24 cellular contexts compared by ENCODE assay signal in genomic region chr18:57579928-57580327, GRCh38. TPM values are rescaled to one million over a fixed set of nuclear protein-coding genes. Genes with fewer than 3 reads are reported as not detected.
A peak's percentile ranks its signal among the peaks of the same experiment; 100 is the strongest.
DNase-seq lines count a peak whose midpoint lies in the region; ATAC-seq, FAIRE-seq and TF ChIP-seq lines count a peak whose summit lies in the region.
"Had no signal": no experiment of that assay in that cellular context is flagged by ENCODE, and none has a peak within 500 bp of the region (broad histone marks: within the 10 kb centered on the region; RNA-seq: fewer than 3 reads in every experiment).

No MANE protein-coding gene starts in this region.

- SMC1A ChIA-PET in GM12878 (lab: Charles Lee; ENCODE audit: uncharacterized antibody, unreplicated experiment): interaction anchor here (0.7 to 2.7 kb wide), 3 partner anchors 9 to 18 kb away, joined by 3 to 10 read pairs (median 4); no protein-coding TSS in a partner anchor

- DNase-seq in NCI-H2107 treated with DMSO at 0.1 percent for 48 hours (lab: John Stamatoyannopoulos, UW; ENCODE audit: unreplicated experiment) (peak; percentile 79), NCI-H2107 (lab: John Stamatoyannopoulos, UW) (no peak), GM19239 (ENCODE audit: insufficient read length, low spot score) (no peak), OCI-LY7 (ENCODE audit: low spot score) (no peak), GM12878 (ENCODE audit: low read depth, low spot score) (no peak), MCF 10A (ENCODE audit: unreplicated experiment) (no peak), HCEC 1CT (no peak), ecto neural progenitor cell (ENCODE audit: low spot score) (no peak)
- DNase-seq: ACHN; Caco-2; CD4-positive, alpha-beta memory T cell; GDM1; H7; HFFc6; NCI-H1092 treated with DMSO at 0.1 percent for 48 hours; NCI-H1436 treated with DMSO at 0.1 percent for 48 hours; NCI-H2029 treated with DMSO at 0.1 percent for 48 hours; NCI-H2171 treated with DMSO at 0.1 percent for 48 hours; NCI-H524 treated with DMSO at 0.1 percent for 48 hours had no signal

- CTCF ChIA-PET in OCI-LY7 (lab: Charles Lee; ENCODE audit: unreplicated experiment) (no interaction called here), GM12878 (lab: Yijun Ruan, JAX) (interaction anchor here (1.1 to 1.6 kb wide), 2 partner anchors 18 to 790 kb away, joined by 3 to 4 read pairs; no protein-coding TSS in a partner anchor), MCF 10A (lab: Yijun Ruan, JAX) (interaction anchor here (1.2 kb wide), 1 partner anchor 11 kb away, joined by 3 read pairs; no protein-coding TSS in a partner anchor)

- TF ChIP-seq CTCF in OCI-LY7 (conservative IDR thresholded peaks at IDR 0.05; ENCODE audit: low read length) (no peak), GM12878 (IDR thresholded peaks at IDR 0.05 in 2 of 3, conservative IDR thresholded peaks at IDR 0.05 in 1 of 3; ENCODE audit: control insufficient read depth in 2 of 3, extremely low read depth in 1 of 3, insufficient read depth in 1 of 3, low read depth in 3 of 3, low read length in 3 of 3) (no peak), MCF 10A (IDR thresholded peaks at IDR 0.05; ENCODE audit: unreplicated experiment) (no peak)

- POLR2A ChIA-PET in OCI-LY7 (lab: Charles Lee) (no interaction called here), GM12878 (lab: Charles Lee) (no interaction called here), MCF 10A (lab: Yijun Ruan, JAX) (no interaction called here)

- no TSS peak for BruUV-seq in OCI-LY7 (replicated peaks; lab: Mats Ljungman, UMichigan)
- BruUV-seq in GM12878 (replicated peaks; lab: Mats Ljungman, UMichigan): no TSS peak
- BruUV-seq in MCF 10A (replicated peaks; lab: Mats Ljungman, UMichigan): no TSS peak

- H3K4me3 Mint-ChIP-seq in MCF 10A (ENCODE audit: unreplicated experiment): no peak overlapping the region
- H3K4me3 Mint-ChIP-seq: CD4-positive, alpha-beta memory T cell; HFFc6 had no signal

- no peaks in the 10 kb centered on the region for H3K36me3 ChIP-seq in OCI-LY7 (ENCODE audit: insufficient read depth, low read length)
- peaks cover 0 to 4% of the 10 kb centered on the region in 2 experiments; a peak in 1 of 4 replicates for H3K36me3 ChIP-seq in GM12878 (ENCODE audit: control insufficient read depth in 2 of 2, insufficient read depth in 2 of 2, low read length in 1 of 2)

- no peaks in the 10 kb centered on the region for H3K9me3 Mint-ChIP-seq in MCF 10A (ENCODE audit: unreplicated experiment)
- H3K9me3 Mint-ChIP-seq: CD4-positive, alpha-beta memory T cell; HFFc6 had no signal

- H3K4me1 Mint-ChIP-seq in MCF 10A (ENCODE audit: insufficient read depth, unreplicated experiment): peaks cover 9% of the 10 kb centered on the region

- H4K20me1 ChIP-seq in OCI-LY7 (ENCODE audit: insufficient read depth, low read length) (no peaks in the 10 kb centered on the region), GM12878 (ENCODE audit: control insufficient read depth, insufficient read depth) (no peaks in the 10 kb centered on the region)
- H4K20me1 ChIP-seq: BLaER1 had no signal

- H3K4me1 ChIP-seq in OCI-LY7 (ENCODE audit: insufficient read depth, low read length, poor library complexity, severe bottlenecking): no peaks in the 10 kb centered on the region
- peaks cover 22% of the 10 kb centered on the region for H3K4me1 ChIP-seq in GM12878 (ENCODE audit: control insufficient read depth, insufficient read depth, low read length)
- H3K4me1 ChIP-seq: Caco-2 had no signal

- H3K4me2 ChIP-seq in OCI-LY7 (ENCODE audit: low read length): peak overlapping the region; percentile 12; the same call in 1 of the 2 replicates
- H3K4me2 ChIP-seq in GM12878 (ENCODE audit: control insufficient read depth, insufficient read depth): no peak overlapping the region
- H3K4me2 ChIP-seq: BLaER1 had no signal

- intact Hi-C loops in OCI-LY7 (cut with micrococcal nuclease; ENCODE audit: unreplicated experiment) (no loop called here), GM12878 (cut with micrococcal nuclease; ENCODE audit: unreplicated experiment) (no loop called here), MCF 10A (cut with micrococcal nuclease) (no loop called here)

- no peaks in the 10 kb centered on the region for H3K27me3 ChIP-seq in GM12878 (replicated peaks in 1 of 2; ENCODE audit: control insufficient read depth in 2 of 2, insufficient read depth in 2 of 2, low read length in 1 of 2)
- H3K27me3 ChIP-seq: BLaER1 had no signal

- no peak for TF ChIP-seq EP300 in GM12878 (IDR thresholded peaks at IDR 0.05; ENCODE audit: borderline replicate concordance in 1 of 2, control insufficient read depth in 1 of 2, low read depth in 2 of 2, low read length in 2 of 2)

- H3K27ac ChIP-seq in OCI-LY7 (ENCODE audit: low read depth, low read length, poor library complexity, severe bottlenecking): no peak overlapping the region
- H3K27ac ChIP-seq in GM12878 (ENCODE audit: control insufficient read depth, insufficient read depth): no peak overlapping the region
- H3K27ac ChIP-seq: 22Rv1, BLaER1, SJSA1 had no signal

- no peaks in the 10 kb centered on the region for H3K9me2 ChIP-seq in OCI-LY7 (ENCODE audit: insufficient read depth, low read length)

- H3K9ac ChIP-seq in GM12878 (ENCODE audit: control insufficient read depth, insufficient read depth, low read length): no peak overlapping the region
- H3K9ac ChIP-seq: BLaER1 had no signal

- no peaks in the 10 kb centered on the region for H3K27me3 Mint-ChIP-seq in MCF 10A (ENCODE audit: insufficient read depth, unreplicated experiment)
- H3K27me3 Mint-ChIP-seq: CD4-positive, alpha-beta memory T cell had no signal

- H3K36me3 Mint-ChIP-seq in MCF 10A (ENCODE audit: insufficient read depth, unreplicated experiment): peaks cover 53% of the 10 kb centered on the region

- WGBS in GM12878 (ENCODE audit: insufficient coverage, insufficient replicate concordance, low lambda C conversion rate, missing lambda C conversion rate): 99% methylated on average over 5 of the region's 5 CpGs

- FAIRE-seq in GM19239 (lab: Jason Lieb, UNC) (peak; percentile 35), GM12878 (lab: Jason Lieb, UNC) (no peak)
- FAIRE-seq: K562 had no signal

- H3K79me2 ChIP-seq in OCI-LY7 (ENCODE audit: insufficient read depth, low read depth, low read length): no peaks in the 10 kb centered on the region
- H3K79me2 ChIP-seq in GM12878 (ENCODE audit: control insufficient read depth, insufficient read depth, low read length): no peaks in the 10 kb centered on the region

- TF ChIP-seq RAD21 in GM12878 (IDR thresholded peaks at IDR 0.05; ENCODE audit: insufficient read depth, low read depth, low read length): no peak

- no peak for TF ChIP-seq POLR2A in GM12878 (IDR thresholded peaks at IDR 0.05; ENCODE audit: low read depth, low read length)

- H3K9me3 ChIP-seq in OCI-LY7 (ENCODE audit: low read length) (no peaks in the 10 kb centered on the region), GM12878 (replicated peaks; ENCODE audit: control insufficient read depth, insufficient read depth, low read length) (no peaks in the 10 kb centered on the region)
- H3K9me3 ChIP-seq: BLaER1, Caco-2, SJSA1 had no signal

- H3K4me3 ChIP-seq in OCI-LY7 (ENCODE audit: low read depth, low read length, poor library complexity, severe bottlenecking): no peak overlapping the region
- H3K4me3 ChIP-seq in GM12878: no peak overlapping the region
- H3K4me3 ChIP-seq: BLaER1, K562, SJSA1 had no signal

- RAD21 ChIA-PET in GM12878 (lab: Charles Lee; ENCODE audit: unreplicated experiment): no interaction called here

- ATAC-seq in GM12878: no peak
- ATAC-seq: K562, Right ventricle myocardium inferior had no signal

- no peak overlapping the region for H2AFZ ChIP-seq in OCI-LY7 (ENCODE audit: low read length)
- H2AFZ ChIP-seq in GM12878 (ENCODE audit: control insufficient read depth, low read depth, low read length): no peak overlapping the region

- no peak overlapping the region for H3K27ac Mint-ChIP-seq in MCF 10A (ENCODE audit: low read depth, unreplicated experiment)
- H3K27ac Mint-ChIP-seq: CD4-positive, alpha-beta memory T cell; HFFc6 had no signal

- in situ Hi-C loops in GM12878 (cut with MboI): no loop called here

RNA-seq across cellular contexts. Expression of gene FECH, which starts 6.6 kb away (rescaled TPM):
- total RNA-seq in OCI-LY7 (2014; rRNA removed; shearing (Covaris generic)): 14.2 and 14.5 TPM in 2 replicates
- total RNA-seq in OCI-LY7 (2022) (5.0 and 5.3 TPM in 2 replicates), GM12878 (2014; rRNA removed) (40.8 and 41.2 TPM in 2 replicates), GM12878 (2014; rRNA removed; fragmentation: Illumina TruSeq; extraction: Trizol) (18.1 and 19.5 TPM in 2 replicates), GM12878 (2021) (30.6 and 31.1 TPM in 2 replicates), MCF 10A (2022) (23.4 and 25.5 TPM in 2 replicates)
- total RNA-seq in GM12878 (2013; cell fraction: nucleolus; rRNA removed): 4.3 TPM in 2 replicates
- polyA plus RNA-seq in GM12878 (2011; ENCODE audit: low read depth): 6.2 TPM
- polyA plus RNA-seq in GM12878 (2011; rRNA removed) (17.8 and 23.5 TPM in 2 replicates), GM12878 (2014; fragmentation: Illumina TruSeq; extraction: Trizol) (24.1 and 29.0 TPM in 2 replicates), GM12878 (2014; fragmentation: Nextera tagmentation; extraction: Ambion mirVana) (10 to 100 TPM in 1 of 2 experiments, 1 to 10 TPM in 1; 9.9 to 12.5 TPM), GM12878 (2014; rRNA removed) (50.0 and 51.9 TPM in 2 replicates), GM12878 (2016; fragmentation: Nextera tagmentation; extraction: Ambion mirVana) (10 to 100 TPM; 31.9 to 37.4 TPM)
- polyA plus RNA-seq in GM12878 (2011; cell fraction: cytosol; rRNA removed): 19.5 and 23.2 TPM in 2 replicates
- polyA plus RNA-seq in GM12878 (2011; cell fraction: nucleus; rRNA removed): 12.9 and 15.3 TPM in 2 replicates
- polyA plus RNA-seq in GM12878 (2012): 11.6 and 16.4 TPM in 2 replicates
- polyA minus RNA-seq in GM12878 (2011; rRNA and poly(A)+ RNA removed): 16.4 and 21.4 TPM in 2 replicates
- polyA minus RNA-seq in GM12878 (2011; cell fraction: cytosol; rRNA and poly(A)+ RNA removed): 11.1 and 15.7 TPM in 2 replicates
- 6.0 and 8.9 TPM in 2 replicates for polyA minus RNA-seq in GM12878 (2011; cell fraction: nucleus; rRNA and poly(A)+ RNA removed)

RNA-seq across cellular contexts. Expression of gene NARS1, which starts 41.7 kb away (rescaled TPM):
- total RNA-seq in OCI-LY7 (2014; rRNA removed; shearing (Covaris generic)): 68.7 and 102 TPM in 2 replicates
- total RNA-seq in OCI-LY7 (2022) (77.7 and 83.4 TPM in 2 replicates), GM12878 (2014; rRNA removed) (66.5 and 77.5 TPM in 2 replicates), GM12878 (2014; rRNA removed; fragmentation: Illumina TruSeq; extraction: Trizol) (137 and 145 TPM in 2 replicates), GM12878 (2021) (58.0 and 61.0 TPM in 2 replicates), MCF 10A (2022) (162 and 175 TPM in 2 replicates)
- total RNA-seq in GM12878 (2013; cell fraction: nucleolus; rRNA removed): 144 and 149 TPM in 2 replicates
- polyA plus RNA-seq in GM12878 (2011; ENCODE audit: low read depth): 47.7 TPM
- polyA plus RNA-seq in GM12878 (2011; rRNA removed) (152 and 175 TPM in 2 replicates), GM12878 (2014; fragmentation: Illumina TruSeq; extraction: Trizol) (142 and 198 TPM in 2 replicates), GM12878 (2014; fragmentation: Nextera tagmentation; extraction: Ambion mirVana) (10 to 100 TPM; 56.0 to 73.5 TPM), GM12878 (2014; rRNA removed) (61.1 and 72.9 TPM in 2 replicates), GM12878 (2016; fragmentation: Nextera tagmentation; extraction: Ambion mirVana) (100 to 1,000 TPM in 1 of 2 experiments, 10 to 100 TPM in 1; 94.4 to 104 TPM)
- 60.3 and 89.4 TPM in 2 replicates for polyA plus RNA-seq in GM12878 (2011; cell fraction: cytosol; rRNA removed)
- 175 and 179 TPM in 2 replicates for polyA plus RNA-seq in GM12878 (2011; cell fraction: nucleus; rRNA removed)
- 55.1 and 60.8 TPM in 2 replicates for polyA plus RNA-seq in GM12878 (2012)
- polyA minus RNA-seq in GM12878 (2011; rRNA and poly(A)+ RNA removed): 88.4 and 98.2 TPM in 2 replicates
- polyA minus RNA-seq in GM12878 (2011; cell fraction: cytosol; rRNA and poly(A)+ RNA removed): 37.7 and 60.1 TPM in 2 replicates
- 38.4 and 44.7 TPM in 2 replicates for polyA minus RNA-seq in GM12878 (2011; cell fraction: nucleus; rRNA and poly(A)+ RNA removed)
